8 cellular contexts compared by ENCODE assay signal in genomic region chr6:158284340-158285210, GRCh38. TPM values are rescaled to one million over a fixed set of nuclear protein-coding genes. Genes with fewer than 3 reads are reported as not detected.
DNase-seq lines count a peak whose midpoint lies in the region; ATAC-seq and FAIRE-seq lines count a peak whose summit lies in the region.

No MANE protein-coding gene starts in this region.

- H3K27ac ChIP-seq in rectal smooth muscle tissue (ENCODE audit: low read depth, low read length) = peak overlapping the region; percentile 63
- peak overlapping the region in 1 of 2 donors; percentile 90 for H3K27ac ChIP-seq in small intestine (ENCODE audit: low read depth in 1 of 2, low read length in 1 of 2)

- peaks cover 28% of the 10 kb centered on the region for H3K4me1 ChIP-seq in rectal smooth muscle tissue (ENCODE audit: control insufficient read depth, insufficient read depth, low read length)
- H3K4me1 ChIP-seq in small intestine (ENCODE audit: control insufficient read depth in 2 of 2, insufficient read depth in 1 of 2, low read depth in 1 of 2, low read length in 1 of 2) = peaks cover 0 to 8% of the 10 kb centered on the region in 2 donors

- H3K9ac ChIP-seq in rectal smooth muscle tissue (ENCODE audit: low read length) = no peak overlapping the region

- H3K36me3 ChIP-seq in H7 (replicated peaks; ENCODE audit: control insufficient read depth, insufficient read depth, low read length) = no peaks in the 10 kb centered on the region; the same call in 1 of the 2 replicates
- H3K36me3 ChIP-seq in rectal smooth muscle tissue (ENCODE audit: control insufficient read depth, insufficient read depth, low read length) = no peaks in the 10 kb centered on the region
- peaks cover 0 to 4% of the 10 kb centered on the region in 2 donors for H3K36me3 ChIP-seq in small intestine (ENCODE audit: control insufficient read depth in 2 of 2, insufficient read depth in 2 of 2, low read length in 2 of 2)

- H3K4me3 ChIP-seq in H7 (ENCODE audit: insufficient read depth, low read depth, low read length) (no peak overlapping the region), rectal smooth muscle tissue (ENCODE audit: low read length) (peak overlapping the region; percentile 14), small intestine (ENCODE audit: low read depth in 1 of 2, low read length in 2 of 2) (no peak overlapping the region)

- WGBS in small intestine, 3 donors = 66 to 85% (median 74%) methylated on average over 12 of the region's 12 CpGs

- ATAC-seq in HG02970 (IDR thresholded peaks at IDR 0.05; ENCODE audit: low FRiP score, unreplicated experiment) (no peak), HG03045 (IDR thresholded peaks at IDR 0.05; ENCODE audit: unreplicated experiment) (no peak), HG02973 (IDR thresholded peaks at IDR 0.05; ENCODE audit: unreplicated experiment) (no peak)

- no peaks in the 10 kb centered on the region for H3K9me3 ChIP-seq in small intestine (ENCODE audit: control insufficient read depth, low read depth)

- no peak for FAIRE-seq in small intestine (lab: Jason Lieb, UNC)

- DNase-seq in H7 (peak; percentile 50), T-helper 9 cell (peak; percentile 21), globus pallidus (ENCODE audit: low spot score) (peak; percentile 74), small intestine (no peak)

- H3K27me3 ChIP-seq in H7 (ENCODE audit: control insufficient read depth, insufficient read depth, low read length) (no peaks in the 10 kb centered on the region), rectal smooth muscle tissue (ENCODE audit: control insufficient read depth, insufficient read depth, low read length) (no peaks in the 10 kb centered on the region), small intestine (ENCODE audit: control insufficient read depth in 2 of 2, insufficient read depth in 2 of 2, low read length in 2 of 2) (no peaks in the 10 kb centered on the region)

RNA-seq across cellular contexts. Expression of gene TULP4, which starts 27.7 kb away (rescaled TPM):
- total RNA-seq in H7 (2014; rRNA removed; shearing (Covaris generic)) = 31.4 and 40.1 TPM in 2 replicates
- 10 to 100 TPM in 1 of 3 donors, 1 to 10 TPM in 2; 7.2 to 12.3 (median 9.2) TPM for polyA plus RNA-seq in small intestine
